Comparison of ENCODE assay signal across 8 cellular contexts in the genomic region with DNA sequence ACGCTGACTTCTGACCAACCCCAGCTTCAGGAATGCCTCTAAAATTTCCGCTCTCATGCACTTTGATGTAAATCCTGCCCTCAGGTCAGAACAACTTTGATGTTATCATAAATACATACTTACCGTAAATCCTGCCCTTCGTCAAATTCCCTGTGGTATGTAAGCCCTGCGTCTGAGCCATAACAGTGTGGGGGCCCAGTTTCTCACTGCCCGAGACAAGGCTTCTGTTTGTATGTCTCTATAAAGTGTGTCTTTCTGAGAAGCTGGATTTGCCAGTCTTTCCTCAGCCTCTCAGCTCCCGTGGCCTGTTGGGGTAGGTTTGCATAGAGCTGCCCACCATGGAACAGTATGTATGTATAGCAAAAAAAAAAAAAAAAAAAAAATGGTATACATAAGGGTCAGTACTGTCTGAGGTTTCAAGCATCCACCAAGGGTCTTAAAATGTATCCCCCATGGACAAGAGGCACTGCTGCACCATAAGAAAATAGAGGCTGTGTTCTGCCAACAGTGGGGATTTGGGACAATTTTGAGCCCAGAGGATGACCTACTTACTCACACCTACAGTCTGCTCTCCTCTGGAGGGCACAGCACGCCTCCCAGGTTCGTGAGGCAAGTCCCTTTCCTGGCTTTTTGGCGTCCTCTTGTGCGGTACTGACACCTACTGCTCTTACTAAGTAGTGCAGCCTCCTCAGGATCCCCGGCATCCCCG. TPM values are rescaled to one million over a fixed set of nuclear protein-coding genes. Genes with fewer than 3 reads are reported as not detected.
A peak's percentile ranks its signal among the peaks of the same experiment; 100 is the strongest.
DNase-seq lines count a peak whose midpoint lies in the region; ATAC-seq, FAIRE-seq and TF ChIP-seq lines count a peak whose summit lies in the region.

No MANE protein-coding gene starts in this region.

- no peaks in the 10 kb centered on the region for H3K9me2 ChIP-seq in SU-DHL-6 (replicated peaks; ENCODE audit: insufficient read depth, low read length)

- ATAC-seq in Right ventricle myocardium inferior: peak; percentile 92

- no peaks in the 10 kb centered on the region for H3K36me3 ChIP-seq in SU-DHL-6 (ENCODE audit: low read length)

- peak; percentile 91 for TF ChIP-seq CTCF in SU-DHL-6 (IDR thresholded peaks at IDR 0.05; ENCODE audit: insufficient read depth, low read length, poor library complexity, severe bottlenecking)

- no peaks in the 10 kb centered on the region for H3K27me3 ChIP-seq in SU-DHL-6 (ENCODE audit: low read length)

- H3F3A ChIP-seq in SU-DHL-6 (ENCODE audit: insufficient read depth): no peaks in the 10 kb centered on the region

- no peak overlapping the region for H3K4me3 ChIP-seq in SU-DHL-6 (ENCODE audit: insufficient read depth, low read length, poor library complexity, severe bottlenecking)

- H3K79me2 ChIP-seq in SU-DHL-6 (ENCODE audit: insufficient read depth, low read length): no peaks in the 10 kb centered on the region

- H2AFZ ChIP-seq in SU-DHL-6 (ENCODE audit: low read depth, low read length, severe bottlenecking): no peak overlapping the region

- H3K4me2 ChIP-seq in SU-DHL-6 (ENCODE audit: low read depth, low read length, poor library complexity, severe bottlenecking): no peak overlapping the region

- H3K9me3 ChIP-seq in SU-DHL-6 (ENCODE audit: insufficient read depth, low read length): no peaks in the 10 kb centered on the region

- no peak overlapping the region for H3K9ac ChIP-seq in SU-DHL-6 (ENCODE audit: low read length)

- intact Hi-C loops in Right ventricle myocardium inferior (cut with DNase I): loop anchor here (1.0 kb wide), 2 partner anchors 67 to 89 kb away; no protein-coding TSS in a partner anchor
- intact Hi-C loops in posterior vena cava (cut with DNase I): loop anchor here (2.0 to 5.0 kb wide), 2 partner anchors 66 to 68 kb away; a partner anchor contains a TSS

- FAIRE-seq in urothelium cell line (lab: Jason Lieb, UNC): no peak

- DNase-seq in DMS153 treated with DMSO at 0.1 percent for 48 hours (lab: John Stamatoyannopoulos, UW; ENCODE audit: unreplicated experiment) (peak; percentile 73), H4 (ENCODE audit: low spot score) (peak; percentile 77), NCI-H1105 treated with DMSO at 0.1 percent for 48 hours (lab: John Stamatoyannopoulos, UW) (peak; percentile 76), Right ventricle myocardium inferior (ENCODE audit: missing footprints) (peak; percentile 88), posterior vena cava (ENCODE audit: low spot score) (peak; percentile 91), urothelium cell line (ENCODE audit: low spot score) (peak; percentile 83)
- peak; percentile 68 for DNase-seq in activated naive CD8-positive, alpha-beta T cell treated with anti-CD3 and anti-CD28 coated beads, Interleukin-2, amount 50 U/mL, for 16 hours (ENCODE audit: low read depth, low spot score)

- no peak overlapping the region for H3K27ac ChIP-seq in SU-DHL-6 (ENCODE audit: low read depth, low read length)

- no peaks in the 10 kb centered on the region for H4K20me1 ChIP-seq in SU-DHL-6 (ENCODE audit: low read depth, low read length)

RNA-seq across cellular contexts. Expression of a gene that starts 17.5 kb away (rescaled TPM):
- 37.5 and 50.1 TPM in 2 replicates for total RNA-seq in H4 (2014; rRNA removed; shearing (Covaris generic))
- total RNA-seq in Right ventricle myocardium inferior (28.9 TPM), posterior vena cava (10 to 100 TPM; 18.1 to 22.9 TPM)

RNA-seq across cellular contexts. Expression of a gene that starts 17.6 kb away (rescaled TPM):
- 7.3 and 8.1 TPM in 2 replicates for total RNA-seq in H4 (2014; rRNA removed; shearing (Covaris generic))
- 12.4 TPM for total RNA-seq in Right ventricle myocardium inferior
- 10 to 100 TPM in 1 of 2 donors, 1 to 10 TPM in 1; 9.9 to 12.5 TPM for total RNA-seq in posterior vena cava
